In the genomic region with DNA sequence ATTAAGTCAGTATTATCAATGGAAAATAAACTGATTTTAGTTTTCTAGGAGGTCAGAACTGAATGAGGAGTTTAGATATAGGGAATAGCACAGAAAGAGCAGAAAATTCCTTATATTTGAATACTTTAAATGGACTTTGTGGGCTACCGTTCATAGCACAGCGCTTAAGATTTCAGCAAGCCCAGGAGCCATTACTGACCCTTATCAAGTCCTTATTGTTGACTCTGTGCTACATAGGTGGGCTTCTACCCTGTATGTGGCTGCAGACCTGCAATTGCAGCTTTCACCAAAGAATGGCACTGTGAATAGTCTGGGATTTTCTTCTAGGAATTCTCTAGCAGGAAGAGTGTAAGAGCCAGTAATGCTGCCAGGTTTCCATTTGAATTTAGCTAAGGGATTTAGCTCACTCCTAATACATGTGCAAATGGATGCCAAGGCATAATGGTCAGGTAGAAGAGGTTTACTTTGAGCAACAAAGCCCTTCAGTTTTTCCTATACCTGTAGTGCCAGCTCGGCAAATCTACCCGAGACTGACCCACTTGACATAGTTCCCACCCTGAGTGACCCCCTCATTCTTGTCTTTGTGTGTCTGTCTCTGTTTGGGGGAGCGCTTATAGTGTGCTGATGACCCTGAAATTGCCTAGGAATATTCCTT, we compare ENCODE assay signal across 10 cellular contexts. TPM values are rescaled to one million over a fixed set of nuclear protein-coding genes. Genes with fewer than 3 reads are reported as not detected.
A peak's percentile ranks its signal among the peaks of the same experiment; 100 is the strongest.
DNase-seq lines count a peak whose midpoint lies in the region; ATAC-seq, FAIRE-seq and TF ChIP-seq lines count a peak whose summit lies in the region.
"Had no signal": no experiment of that assay in that cellular context is flagged by ENCODE, and none has a peak within 500 bp of the region (broad histone marks: within the 10 kb centered on the region; RNA-seq: fewer than 3 reads in every experiment).

No MANE protein-coding gene starts in this region.

- H3K9me3 ChIP-seq in AG04450 (ENCODE audit: control insufficient read depth, insufficient read depth, low read length): no peaks in the 10 kb centered on the region
- no peaks in the 10 kb centered on the region for H3K9me3 ChIP-seq in K562 (replicated peaks; ENCODE audit: control insufficient read depth, insufficient read depth, low read depth, low read length)

- no TSS peak for BruUV-seq in K562 (replicated peaks; lab: Mats Ljungman, UMichigan)

- no peaks in the 10 kb centered on the region for H4K20me1 ChIP-seq in K562 (replicated peaks; ENCODE audit: control insufficient read depth, insufficient read depth, low read length)

- FAIRE-seq in K562 (lab: Jason Lieb, UNC): no peak

- H3K4me3 ChIP-seq in AG04450 (ENCODE audit: low read depth, low read length): no peak overlapping the region
- H3K4me3 ChIP-seq in K562: no peak overlapping the region
- H3K4me3 ChIP-seq in iPS-11a (ENCODE audit: low read depth, low read length): peak overlapping the region; percentile 18

- intact Hi-C loops in K562 (cut with micrococcal nuclease): loop anchor here (1.0 to 10.0 kb wide), 4 partner anchors 42 to 378 kb away; partner anchors contain the start of genes CFAP68, DLAT, FDXACB1 and SIK2

- peak overlapping the region; percentile 96 for H3K27ac Mint-ChIP-seq in nephron progenitor cell
- H3K27ac Mint-ChIP-seq: activated naive CD4-positive, alpha-beta T cell treated with anti-CD3 and anti-CD28 coated beads, Interleukin-2, amount 50 U/mL, for 24 hours had no signal

- DNase-seq in AG04450 (ENCODE audit: low read depth, low spot score): no peak
- DNase-seq in K562 (ENCODE audit: extremely low read depth in 1 of 4, low spot score in 3 of 4): no peak
- DNase-seq in nephron progenitor cell: no peak
- no peak for DNase-seq in HPDE6-E6E7 (ENCODE audit: extremely low spot score)
- no peak for DNase-seq in AG08395 (ENCODE audit: low spot score)
- DNase-seq: NCI-H446 treated with DMSO at 0.1 percent for 48 hours had no signal

- CTCF ChIA-PET in AG04450 (lab: Charles Lee) (interaction anchor here (1.2 to 4.4 kb wide), 10 partner anchors 9 to 131 kb away, joined by 3 to 42 read pairs (median 4); no protein-coding TSS in a partner anchor), K562 (lab: Yijun Ruan, JAX; ENCODE audit: low intra/inter-chr PET ratio) (interaction anchor here (0.5 to 3.0 kb wide), 3 partner anchors 49 to 104 kb away, joined by 6 to 26 read pairs (median 10); partner anchors contain the start of genes CFAP68 and FDXACB1)

- peaks cover 14% of the 10 kb centered on the region; the same call in 1 of the 3 replicates for H3K36me3 ChIP-seq in K562 (ENCODE audit: control insufficient read depth, insufficient read depth, low read length)

- H3K27ac ChIP-seq in AG04450 (ENCODE audit: low read depth, low read length) (peak overlapping the region; percentile 0), K562 (ENCODE audit: extremely low read depth, low read depth, low read length) (peak overlapping the region; percentile 62; the same call in 2 of the 3 replicates)

- in situ Hi-C loops in K562 (cut with MboI): no loop called here

- peaks cover 47% of the 10 kb centered on the region for H3K4me1 Mint-ChIP-seq in nephron progenitor cell

- no peaks in the 10 kb centered on the region for H3K9me3 Mint-ChIP-seq in nephron progenitor cell
- H3K9me3 Mint-ChIP-seq: activated naive CD4-positive, alpha-beta T cell treated with anti-CD3 and anti-CD28 coated beads, Interleukin-2, amount 50 U/mL, for 24 hours had no signal

- ATAC-seq in K562: peak; percentile 39
- ATAC-seq in HG03460 (IDR thresholded peaks at IDR 0.05; ENCODE audit: unreplicated experiment): no peak
- ATAC-seq in GM21381 (IDR thresholded peaks at IDR 0.05; ENCODE audit: unreplicated experiment): no peak

- POLR2A ChIA-PET in AG04450 (lab: Yijun Ruan, JAX): no interaction called here
- POLR2A ChIA-PET in K562 (lab: Yijun Ruan, JAX): interaction anchor here (0.7 to 1.4 kb wide), 8 partner anchors 9 to 61 kb away, joined by 3 to 5 read pairs (median 3); no protein-coding TSS in a partner anchor

- H3K9ac ChIP-seq in K562 (ENCODE audit: insufficient read depth in 1 of 2, low read depth in 2 of 2, low read length in 2 of 2): peak overlapping the region in 1 of 2 experiments; percentile 49; a peak in 2 of 4 replicates

- H3K36me3 Mint-ChIP-seq in nephron progenitor cell (ENCODE audit: low read depth): peaks cover 45% of the 10 kb centered on the region

- no peaks in the 10 kb centered on the region for H3K79me2 ChIP-seq in K562 (ENCODE audit: control insufficient read depth, insufficient read depth, low read length)

- H3K27me3 ChIP-seq in AG04450 (ENCODE audit: control insufficient read depth, insufficient read depth, low read length) (no peaks in the 10 kb centered on the region), K562 (ENCODE audit: control insufficient read depth in 2 of 2, insufficient read depth in 2 of 2, low read length in 2 of 2) (no peaks in the 10 kb centered on the region)

- H3K4me3 Mint-ChIP-seq in nephron progenitor cell: peak overlapping the region; percentile 19
- H3K4me3 Mint-ChIP-seq: activated naive CD4-positive, alpha-beta T cell treated with anti-CD3 and anti-CD28 coated beads, Interleukin-2, amount 50 U/mL, for 24 hours had no signal

- no peak for TF ChIP-seq POLR2A in K562 (conservative IDR thresholded peaks at IDR 0.05)

- peak overlapping the region; percentile 66 for H3K4me2 ChIP-seq in K562 (ENCODE audit: insufficient read depth, low read length)

- H3K9me1 ChIP-seq in K562 (ENCODE audit: control insufficient read depth, insufficient read depth, low read length): no peaks in the 10 kb centered on the region

- TF ChIP-seq CTCF in AG04450 (IDR thresholded peaks at IDR 0.05; ENCODE audit: low read depth, low read length) (no peak), K562 (IDR thresholded peaks at IDR 0.05 in 2 of 3, conservative IDR thresholded peaks at IDR 0.05 in 1 of 3; ENCODE audit: insufficient read depth in 2 of 3, low read depth in 1 of 3, low read length in 3 of 3) (no peak), nephron progenitor cell (IDR thresholded peaks at IDR 0.05) (no peak)

- H3K27me3 Mint-ChIP-seq in nephron progenitor cell (ENCODE audit: low read depth, poor library complexity): peaks cover 3% of the 10 kb centered on the region

- no peak for TF ChIP-seq EP300 in K562 (IDR thresholded peaks at IDR 0.05; ENCODE audit: low read length)

- WGBS in K562 (ENCODE audit: insufficient coverage, low coverage, missing lambda C conversion rate): 24% methylated on average over 5 of the region's 5 CpGs

- peaks cover 3 to 28% of the 10 kb centered on the region in 2 experiments for H3K4me1 ChIP-seq in K562 (replicated peaks in 1 of 2; ENCODE audit: control insufficient read depth in 2 of 2, insufficient read depth in 2 of 2, low read length in 2 of 2)

- H2AFZ ChIP-seq in K562 (ENCODE audit: low read depth, low read length): peak overlapping the region; percentile 60

- TF ChIP-seq RAD21 in K562 (CRISPR knock-in tag; conservative IDR thresholded peaks at IDR 0.05 in 1 of 2, IDR thresholded peaks at IDR 0.05 in 1 of 2): no peak

TF ChIP-seq in K562, 482 proteins besides CTCF, POLR2A, EP300 and RAD21 (continues in another document):
- TF ChIP-seq ZNF436 (CRISPR knock-in tag; IDR thresholded peaks at IDR 0.05) (no peak), ZNF77 (CRISPR knock-in tag; IDR thresholded peaks at IDR 0.05) (no peak), ZNF3 (CRISPR knock-in tag; IDR thresholded peaks at IDR 0.05) (no peak), C11orf30 (IDR thresholded peaks at IDR 0.05; ENCODE audit: low read depth) (0 out of 2 replicates have a peak, but pooled peaks have one; percentile 34)

RNA-seq across cellular contexts. Expression of gene DLAT, which starts 42.5 kb away (rescaled TPM):
- polyA plus RNA-seq in AG04450 (2011; rRNA removed) (26.6 and 34.8 TPM in 2 replicates), K562 (2011; rRNA removed) (95.1 and 105 TPM in 2 replicates), K562 (2014; fragmentation: Illumina TruSeq; extraction: Trizol) (129 and 152 TPM in 2 replicates), K562 (2014; fragmentation: Nextera tagmentation; extraction: Ambion mirVana) (10 to 100 TPM; 41.7 to 47.6 TPM), K562 (2014; rRNA removed) (83.9 and 85.9 TPM in 2 replicates)
- 19.7 and 27.3 TPM in 2 replicates for polyA minus RNA-seq in AG04450 (2011; rRNA and poly(A)+ RNA removed)
- total RNA-seq in K562 (2011; cell fraction: chromatin; rRNA removed; ENCODE audit: low replicate concordance): 37.3 and 58.2 TPM in 2 replicates
- total RNA-seq in K562 (2011; cell fraction: nucleolus; rRNA removed): 27.2 and 29.3 TPM in 2 replicates
- 30.0 and 42.1 TPM in 2 replicates for total RNA-seq in K562 (2011; cell fraction: nucleoplasm; rRNA removed)
- total RNA-seq in K562 (2014; rRNA removed) (98.3 and 110 TPM in 2 replicates), K562 (2014; rRNA removed; fragmentation: Illumina TruSeq; extraction: Trizol) (130 and 140 TPM in 2 replicates), K562 (2015; rRNA removed; fragmentation: Illumina TruSeq; extraction: Trizol) (113 and 125 TPM in 2 replicates), K562 (2021) (111 and 112 TPM in 2 replicates)
- polyA plus RNA-seq in K562 (2011; cell fraction: cytosol; rRNA removed): 43.0 and 56.9 TPM in 2 replicates
- polyA plus RNA-seq in K562 (2011; cell fraction: nucleus; rRNA removed): 24.3 and 31.4 TPM in 2 replicates
- 51.6 and 79.9 TPM in 2 replicates for polyA plus RNA-seq in K562 (2012)
- polyA minus RNA-seq in K562 (2011; rRNA and poly(A)+ RNA removed): 134 and 147 TPM in 2 replicates
- 72.1 and 96.2 TPM in 2 replicates for polyA minus RNA-seq in K562 (2011; cell fraction: cytosol; rRNA and poly(A)+ RNA removed)
- 22.3 and 35.3 TPM in 2 replicates for polyA minus RNA-seq in K562 (2011; cell fraction: nucleus; rRNA and poly(A)+ RNA removed)

RNA-seq across cellular contexts. Expression of gene DIXDC1, which starts 45.5 kb away (rescaled TPM):
- polyA plus RNA-seq in AG04450 (2011; rRNA removed) (10.5 and 11.5 TPM in 2 replicates), K562 (2011; rRNA removed) (6.8 and 7.2 TPM in 2 replicates), K562 (2014; fragmentation: Illumina TruSeq; extraction: Trizol) (4.7 and 7.4 TPM in 2 replicates), K562 (2014; fragmentation: Nextera tagmentation; extraction: Ambion mirVana) (1 to 10 TPM; 2.5 to 2.6 TPM), K562 (2014; rRNA removed) (3.8 and 4.7 TPM in 2 replicates)
- 15.9 and 18.9 TPM in 2 replicates for polyA minus RNA-seq in AG04450 (2011; rRNA and poly(A)+ RNA removed)
- total RNA-seq in K562 (2011; cell fraction: chromatin; rRNA removed; ENCODE audit: low replicate concordance): 18.6 and 22.7 TPM in 2 replicates
- total RNA-seq in K562 (2011; cell fraction: nucleolus; rRNA removed): 7.2 and 10.4 TPM in 2 replicates
- 11.7 and 16.1 TPM in 2 replicates for total RNA-seq in K562 (2011; cell fraction: nucleoplasm; rRNA removed)
- total RNA-seq in K562 (2014; rRNA removed) (4.0 and 4.5 TPM in 2 replicates), K562 (2014; rRNA removed; fragmentation: Illumina TruSeq; extraction: Trizol) (8.4 and 8.7 TPM in 2 replicates), K562 (2015; rRNA removed; fragmentation: Illumina TruSeq; extraction: Trizol) (9.6 and 10.8 TPM in 2 replicates), K562 (2021) (7.0 and 8.1 TPM in 2 replicates)
- 3.3 and 4.3 TPM in 2 replicates for polyA plus RNA-seq in K562 (2011; cell fraction: cytosol; rRNA removed)
- 6.1 and 6.3 TPM in 2 replicates for polyA plus RNA-seq in K562 (2011; cell fraction: nucleus; rRNA removed)
- 3.4 and 4.4 TPM in 2 replicates for polyA plus RNA-seq in K562 (2012)
- 17.3 and 23.6 TPM in 2 replicates for polyA minus RNA-seq in K562 (2011; rRNA and poly(A)+ RNA removed)
- polyA minus RNA-seq in K562 (2011; cell fraction: cytosol; rRNA and poly(A)+ RNA removed): 6.9 and 7.1 TPM in 2 replicates
- polyA minus RNA-seq in K562 (2011; cell fraction: nucleus; rRNA and poly(A)+ RNA removed): 6.3 and 11.9 TPM in 2 replicates
